ENCODE assay signal across 16 cellular contexts in the genomic region with DNA sequence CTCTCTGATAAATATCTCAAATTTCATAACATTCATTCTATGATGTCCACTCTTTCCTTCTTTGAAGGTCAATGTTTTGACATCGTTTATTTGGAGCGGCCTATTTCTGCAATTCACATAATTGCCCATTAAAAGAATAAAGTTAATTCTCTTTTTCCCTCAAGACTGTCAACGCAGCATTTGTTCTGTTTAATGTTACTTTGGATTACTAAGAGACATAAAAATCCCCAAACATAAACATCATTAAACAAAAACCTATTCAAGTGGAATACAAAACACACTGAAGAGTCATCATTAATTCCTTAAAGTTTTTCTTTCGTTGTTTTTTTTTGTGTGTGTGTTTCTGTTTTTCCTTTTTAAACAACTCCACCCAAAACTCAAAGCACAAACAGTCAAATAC.
DNase-seq lines count a peak whose midpoint lies in the region; ATAC-seq lines count a peak whose summit lies in the region.
"Had no signal": no experiment of that assay in that cellular context is flagged by ENCODE, and none has a peak within 500 bp of the region (broad histone marks: within the 10 kb centered on the region; RNA-seq: fewer than 3 reads in every experiment).

No MANE protein-coding gene starts in this region.

- no peak for ATAC-seq in HG03342 (IDR thresholded peaks at IDR 0.05; ENCODE audit: unreplicated experiment)
- no peak for ATAC-seq in GM19463 (IDR thresholded peaks at IDR 0.05; ENCODE audit: unreplicated experiment)
- no peak for ATAC-seq in GM21381 (IDR thresholded peaks at IDR 0.05; ENCODE audit: unreplicated experiment)
- ATAC-seq: A549; CD8-positive, alpha-beta T cell had no signal

- DNase-seq in COLO829 (ENCODE audit: low spot score) (peak; percentile 44), M059J (ENCODE audit: low read depth) (peak; percentile 15), fibroblast of gingiva (ENCODE audit: low read depth) (peak; percentile 45)
- DNase-seq: AML-193; CD4-positive, alpha-beta T cell; CD8-positive, alpha-beta T cell; COR-L47; DMS 273 treated with DMSO at 0.1 percent for 48 hours; DMS153; DMS53; DMS79; GF-D8 had no signal
